In the genomic region with DNA sequence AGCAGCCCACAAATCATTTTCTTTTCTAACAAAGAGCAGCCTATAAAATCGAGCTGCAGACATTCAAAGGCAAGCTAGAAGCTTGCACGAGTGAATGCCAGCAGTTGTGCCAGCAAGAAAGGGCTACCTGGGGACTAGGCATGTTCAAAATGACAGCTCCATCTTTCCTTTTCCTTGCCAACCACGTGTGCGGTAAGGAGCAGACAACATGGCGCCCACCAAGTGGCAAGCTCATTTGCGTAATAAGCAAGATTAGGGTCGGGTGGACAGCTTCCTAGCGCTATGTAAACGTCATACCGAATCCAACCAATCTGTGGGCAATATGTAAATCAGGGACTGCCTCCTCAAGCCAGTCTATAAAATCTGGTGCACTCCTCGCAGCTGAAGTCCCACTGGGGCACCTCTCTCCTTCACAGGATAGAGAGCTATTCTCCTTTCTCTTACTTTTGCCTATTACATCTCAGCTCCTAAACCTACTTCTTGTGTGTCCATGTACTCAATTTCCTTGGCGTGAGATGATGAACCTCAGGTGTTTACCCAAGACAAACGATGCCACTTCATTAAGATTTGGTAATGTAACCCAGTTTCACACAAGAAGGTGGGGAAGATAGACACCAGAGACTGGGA, we compare ENCODE assay signal across 1 cellular context.
A peak's percentile ranks its signal among the peaks of the same experiment; 100 is the strongest.
TF ChIP-seq lines count a peak whose summit lies in the region.

No MANE protein-coding gene starts in this region.

TF ChIP-seq in K562, 482 proteins besides CTCF, POLR2A, EP300 and RAD21 (continued from another document):
- TF ChIP-seq ZFP36 (IDR thresholded peaks at IDR 0.05; ENCODE audit: low read depth, low read length, partially characterized antibody) (no peak), PHTF2 (CRISPR knock-in tag; IDR thresholded peaks at IDR 0.05) (no peak), ZNF316 (IDR thresholded peaks at IDR 0.05) (no peak), ZSCAN29 (IDR thresholded peaks at IDR 0.05) (no peak), PCBP2 (IDR thresholded peaks at IDR 0.05; ENCODE audit: low read depth, low read length, poor library complexity, severe bottlenecking) (no peak), EP400 (IDR thresholded peaks at IDR 0.05) (peak; percentile 82), KAT8 (IDR thresholded peaks at IDR 0.05; ENCODE audit: low read depth) (no peak), L3MBTL2 (IDR thresholded peaks at IDR 0.05) (peak; percentile 52; the same call in 1 of the 2 replicates), RAD51 (IDR thresholded peaks at IDR 0.05; ENCODE audit: borderline replicate concordance, low read depth) (peak; percentile 28; the same call in 1 of the 2 replicates), SREBF1 (IDR thresholded peaks at IDR 0.05; ENCODE audit: borderline replicate concordance, low read depth, low read length) (no peak), YY1 (IDR thresholded peaks at IDR 0.05; ENCODE audit: borderline replicate concordance in 1 of 3, control insufficient read depth in 1 of 3, extremely low read depth in 1 of 3, insufficient read depth in 3 of 3, insufficient read length in 1 of 3, insufficient replicate concordance in 2 of 3, low read depth in 1 of 3, low read length in 2 of 3) (peak; percentile 46 to 93 (median 72)), ZNF780A (CRISPR knock-in tag; IDR thresholded peaks at IDR 0.05) (no peak), MYC (IDR thresholded peaks at IDR 0.05; ENCODE audit: low read depth, low read length) (peak; percentile 94), MYC (CRISPR knock-in tag; IDR thresholded peaks at IDR 0.05; ENCODE audit: borderline replicate concordance, low read depth) (0 out of 2 replicates have a peak, but pooled peaks have one; percentile 43), EHMT2 (IDR thresholded peaks at IDR 0.05) (peak; percentile 66; the same call in 1 of the 2 replicates), CEBPB (tag; IDR thresholded peaks at IDR 0.05) (peak; percentile 88), POLR2B (IDR thresholded peaks at IDR 0.05; ENCODE audit: low read depth, partially characterized antibody) (peak; percentile 40), BRCA1 (IDR thresholded peaks at IDR 0.05) (no peak), BRCA1 (CRISPR knock-in tag; IDR thresholded peaks at IDR 0.05) (no peak), GABPB1 (CRISPR knock-in tag; IDR thresholded peaks at IDR 0.05) (no peak), ZC3H4 (CRISPR knock-in tag; IDR thresholded peaks at IDR 0.05; ENCODE audit: borderline replicate concordance) (no peak), JUN (IDR thresholded peaks at IDR 0.05; ENCODE audit: borderline replicate concordance, low read depth, low read length) (no peak), JUN (CRISPR knock-in tag; IDR thresholded peaks at IDR 0.05; ENCODE audit: borderline replicate concordance) (no peak), GATAD2B (IDR thresholded peaks at IDR 0.05; ENCODE audit: borderline replicate concordance) (no peak), TBL1XR1 (IDR thresholded peaks at IDR 0.05; ENCODE audit: low read length in 2 of 2) (no peak), FOSL1 (tag; conservative IDR thresholded peaks at IDR 0.05) (no peak), HNRNPH1 (optimal IDR thresholded peaks at IDR 0.05; ENCODE audit: low read depth, low read length) (no peak)
- TF ChIP-seq, protein P1, sequence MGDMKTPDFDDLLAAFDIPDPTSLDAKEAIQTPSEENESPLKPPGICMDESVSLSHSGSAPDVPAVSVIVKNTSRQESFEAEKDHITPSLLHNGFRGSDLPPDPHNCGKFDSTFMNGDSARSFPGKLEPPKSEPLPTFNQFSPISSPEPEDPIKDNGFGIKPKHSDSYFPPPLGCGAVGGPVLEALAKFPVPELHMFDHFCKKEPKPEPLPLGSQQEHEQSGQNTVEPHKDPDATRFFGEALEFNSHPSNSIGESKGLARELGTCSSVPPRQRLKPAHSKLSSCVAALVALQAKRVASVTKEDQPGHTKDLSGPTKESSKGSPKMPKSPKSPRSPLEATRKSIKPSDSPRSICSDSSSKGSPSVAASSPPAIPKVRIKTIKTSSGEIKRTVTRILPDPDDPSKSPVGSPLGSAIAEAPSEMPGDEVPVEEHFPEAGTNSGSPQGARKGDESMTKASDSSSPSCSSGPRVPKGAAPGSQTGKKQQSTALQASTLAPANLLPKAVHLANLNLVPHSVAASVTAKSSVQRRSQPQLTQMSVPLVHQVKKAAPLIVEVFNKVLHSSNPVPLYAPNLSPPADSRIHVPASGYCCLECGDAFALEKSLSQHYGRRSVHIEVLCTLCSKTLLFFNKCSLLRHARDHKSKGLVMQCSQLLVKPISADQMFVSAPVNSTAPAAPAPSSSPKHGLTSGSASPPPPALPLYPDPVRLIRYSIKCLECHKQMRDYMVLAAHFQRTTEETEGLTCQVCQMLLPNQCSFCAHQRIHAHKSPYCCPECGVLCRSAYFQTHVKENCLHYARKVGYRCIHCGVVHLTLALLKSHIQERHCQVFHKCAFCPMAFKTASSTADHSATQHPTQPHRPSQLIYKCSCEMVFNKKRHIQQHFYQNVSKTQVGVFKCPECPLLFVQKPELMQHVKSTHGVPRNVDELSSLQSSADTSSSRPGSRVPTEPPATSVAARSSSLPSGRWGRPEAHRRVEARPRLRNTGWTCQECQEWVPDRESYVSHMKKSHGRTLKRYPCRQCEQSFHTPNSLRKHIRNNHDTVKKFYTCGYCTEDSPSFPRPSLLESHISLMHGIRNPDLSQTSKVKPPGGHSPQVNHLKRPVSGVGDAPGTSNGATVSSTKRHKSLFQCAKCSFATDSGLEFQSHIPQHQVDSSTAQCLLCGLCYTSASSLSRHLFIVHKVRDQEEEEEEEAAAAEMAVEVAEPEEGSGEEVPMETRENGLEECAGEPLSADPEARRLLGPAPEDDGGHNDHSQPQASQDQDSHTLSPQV (IDR thresholded peaks at IDR 0.05) = peak; percentile 51; the same call in 1 of the 2 replicates
- TF ChIP-seq, protein P2, sequence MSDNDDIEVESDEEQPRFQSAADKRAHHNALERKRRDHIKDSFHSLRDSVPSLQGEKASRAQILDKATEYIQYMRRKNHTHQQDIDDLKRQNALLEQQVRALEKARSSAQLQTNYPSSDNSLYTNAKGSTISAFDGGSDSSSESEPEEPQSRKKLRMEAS (CRISPR knock-in tag; IDR thresholded peaks at IDR 0.05) = 0 out of 2 replicates have a peak, but pooled peaks have one; percentile 21
- TF ChIP-seq, protein P3, sequence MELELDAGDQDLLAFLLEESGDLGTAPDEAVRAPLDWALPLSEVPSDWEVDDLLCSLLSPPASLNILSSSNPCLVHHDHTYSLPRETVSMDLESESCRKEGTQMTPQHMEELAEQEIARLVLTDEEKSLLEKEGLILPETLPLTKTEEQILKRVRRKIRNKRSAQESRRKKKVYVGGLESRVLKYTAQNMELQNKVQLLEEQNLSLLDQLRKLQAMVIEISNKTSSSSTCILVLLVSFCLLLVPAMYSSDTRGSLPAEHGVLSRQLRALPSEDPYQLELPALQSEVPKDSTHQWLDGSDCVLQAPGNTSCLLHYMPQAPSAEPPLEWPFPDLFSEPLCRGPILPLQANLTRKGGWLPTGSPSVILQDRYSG (tag; conservative IDR thresholded peaks at IDR 0.05; ENCODE audit: low read depth) = peak; percentile 57; the same call in 1 of the 2 replicates
- TF ChIP-seq, protein P4, sequence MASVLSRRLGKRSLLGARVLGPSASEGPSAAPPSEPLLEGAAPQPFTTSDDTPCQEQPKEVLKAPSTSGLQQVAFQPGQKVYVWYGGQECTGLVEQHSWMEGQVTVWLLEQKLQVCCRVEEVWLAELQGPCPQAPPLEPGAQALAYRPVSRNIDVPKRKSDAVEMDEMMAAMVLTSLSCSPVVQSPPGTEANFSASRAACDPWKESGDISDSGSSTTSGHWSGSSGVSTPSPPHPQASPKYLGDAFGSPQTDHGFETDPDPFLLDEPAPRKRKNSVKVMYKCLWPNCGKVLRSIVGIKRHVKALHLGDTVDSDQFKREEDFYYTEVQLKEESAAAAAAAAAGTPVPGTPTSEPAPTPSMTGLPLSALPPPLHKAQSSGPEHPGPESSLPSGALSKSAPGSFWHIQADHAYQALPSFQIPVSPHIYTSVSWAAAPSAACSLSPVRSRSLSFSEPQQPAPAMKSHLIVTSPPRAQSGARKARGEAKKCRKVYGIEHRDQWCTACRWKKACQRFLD (CRISPR knock-in tag; IDR thresholded peaks at IDR 0.05) = 0 out of 2 replicates have a peak, but pooled peaks have one; percentile 34
